In genomic region chr18:9612989-9613388, GRCh38 we compare ENCODE assay signal across 9 cellular contexts. TPM values are rescaled to one million over a fixed set of nuclear protein-coding genes. Genes with fewer than 3 reads are reported as not detected.
DNase-seq lines count a peak whose midpoint lies in the region; ATAC-seq, FAIRE-seq and TF ChIP-seq lines count a peak whose summit lies in the region.
"Had no signal": no experiment of that assay in that cellular context is flagged by ENCODE, and none has a peak within 500 bp of the region (broad histone marks: within the 10 kb centered on the region; RNA-seq: fewer than 3 reads in every experiment).

No MANE protein-coding gene starts in this region.

- H3K9me3 Mint-ChIP-seq in astrocyte (ENCODE audit: unreplicated experiment): no peaks in the 10 kb centered on the region

- peaks cover 70% of the 10 kb centered on the region for H3K79me2 ChIP-seq in astrocyte (ENCODE audit: insufficient read depth, low read length)

- no peak overlapping the region for H3K18ac ChIP-seq in mesenchymal stem cell (ENCODE audit: low read depth in 1 of 2, low read length in 2 of 2)

- H3K36me3 Mint-ChIP-seq in astrocyte (ENCODE audit: low read depth, unreplicated experiment): peaks cover 7% of the 10 kb centered on the region

- H3K9me3 ChIP-seq in HEK293 (ENCODE audit: control insufficient read depth, insufficient read depth, low read depth, low read length) (no peaks in the 10 kb centered on the region), astrocyte (ENCODE audit: insufficient read depth, low read depth, low read length) (no peaks in the 10 kb centered on the region), mesenchymal stem cell (ENCODE audit: control insufficient read depth, low read length) (no peaks in the 10 kb centered on the region)

- H3K36me3 ChIP-seq in HEK293 (ENCODE audit: control insufficient read depth in 2 of 2, insufficient read depth in 1 of 2, low read length in 2 of 2): peaks cover 4 to 15% of the 10 kb centered on the region in 2 experiments
- peaks cover 6% of the 10 kb centered on the region for H3K36me3 ChIP-seq in astrocyte (ENCODE audit: insufficient read depth, low read length)
- H3K36me3 ChIP-seq in mesenchymal stem cell (ENCODE audit: control insufficient read depth in 1 of 2, insufficient read depth in 2 of 2, low read depth in 1 of 2, low read length in 2 of 2): peaks cover 0 to 12% of the 10 kb centered on the region in 2 experiments

- peaks cover 46% of the 10 kb centered on the region for H3K4me1 Mint-ChIP-seq in astrocyte (ENCODE audit: low read depth, unreplicated experiment)

- no peaks in the 10 kb centered on the region for H3K27me3 Mint-ChIP-seq in astrocyte (ENCODE audit: low read depth, unreplicated experiment)

- no peak overlapping the region for H4K91ac ChIP-seq in mesenchymal stem cell (ENCODE audit: low read length)

- no peak overlapping the region for H2BK5ac ChIP-seq in mesenchymal stem cell (ENCODE audit: low read depth, low read length, poor library complexity, severe bottlenecking)

- POLR2A ChIA-PET in HEK293 (lab: Yijun Ruan, JAX): interaction anchor here (0.6 kb wide), 1 partner anchor 201 kb away, joined by 3 read pairs; no protein-coding TSS in a partner anchor

- H3K27me3 ChIP-seq in astrocyte (ENCODE audit: insufficient read depth, low read length) (no peaks in the 10 kb centered on the region), mesenchymal stem cell (ENCODE audit: control insufficient read depth in 1 of 2, insufficient read depth in 1 of 2, low read length in 2 of 2) (no peaks in the 10 kb centered on the region)

- peaks cover 12% of the 10 kb centered on the region for H3K4me1 ChIP-seq in HEK293 (ENCODE audit: control insufficient read depth, insufficient read depth, low read length)
- H3K4me1 ChIP-seq in astrocyte (ENCODE audit: insufficient read depth, low read length): peaks cover 26% of the 10 kb centered on the region
- H3K4me1 ChIP-seq in mesenchymal stem cell (ENCODE audit: control insufficient read depth, insufficient read depth, low read depth, low read length): peaks cover 7% of the 10 kb centered on the region

- H3K9ac ChIP-seq in astrocyte (ENCODE audit: low read length) (peak overlapping the region; percentile 94), mesenchymal stem cell (ENCODE audit: low read length) (peak overlapping the region; percentile 95)

- H3K4me2 ChIP-seq in astrocyte (ENCODE audit: low read length) (peak overlapping the region; percentile 86), mesenchymal stem cell (ENCODE audit: low read length, poor library complexity, severe bottlenecking) (peak overlapping the region; percentile 74)

- CTCF ChIA-PET in HEK293 (lab: Yijun Ruan, JAX): interaction anchor here (0.7 to 1.7 kb wide), 10 partner anchors 10 to 70 kb away, joined by 3 to 11 read pairs (median 4); no protein-coding TSS in a partner anchor

- peak overlapping the region; percentile 72 for H3K4me3 ChIP-seq in HEK293 (ENCODE audit: low read depth, low read length)
- peak overlapping the region; percentile 74 for H3K4me3 ChIP-seq in astrocyte (ENCODE audit: insufficient read depth, low read depth, low read length)
- peak overlapping the region in 1 of 2 experiments; percentile 88 for H3K4me3 ChIP-seq in mesenchymal stem cell (ENCODE audit: insufficient read depth in 1 of 2, low read depth in 1 of 2, low read length in 2 of 2)

- H2BK12ac ChIP-seq in mesenchymal stem cell (ENCODE audit: low read length in 2 of 2): no peak overlapping the region

- no peak overlapping the region for H4K8ac ChIP-seq in mesenchymal stem cell (ENCODE audit: low read length)

- H2AFZ ChIP-seq in astrocyte (ENCODE audit: low read depth, low read length) (no peak overlapping the region), mesenchymal stem cell (ENCODE audit: low read depth, low read length) (no peak overlapping the region)

- no peak for ATAC-seq in left lobe of liver

- H3K4ac ChIP-seq in mesenchymal stem cell (ENCODE audit: low read depth in 1 of 2, low read length in 2 of 2): no peak overlapping the region

- peak overlapping the region; percentile 64; the same call in 1 of the 2 replicates for H3K27ac ChIP-seq in 22Rv1
- H3K27ac ChIP-seq in HEK293 (ENCODE audit: extremely low read depth, low read depth, low read length): no peak overlapping the region
- H3K27ac ChIP-seq in astrocyte (ENCODE audit: low read depth, low read length): peak overlapping the region; percentile 87
- no peak overlapping the region for H3K27ac ChIP-seq in mesenchymal stem cell (ENCODE audit: low read length, poor library complexity, severe bottlenecking)

- H3K23ac ChIP-seq in mesenchymal stem cell (ENCODE audit: low read length in 2 of 2): no peak overlapping the region

- no peak overlapping the region for H3K14ac ChIP-seq in mesenchymal stem cell (ENCODE audit: low read length in 2 of 2)

- FAIRE-seq in astrocyte (lab: Jason Lieb, UNC): no peak
- FAIRE-seq: GM18507 had no signal

- H2BK120ac ChIP-seq in mesenchymal stem cell (ENCODE audit: low read depth, low read length): no peak overlapping the region

- WGBS in mesenchymal stem cell: 43% methylated on average over 3 of the region's 4 CpGs

- peak overlapping the region; percentile 87 for H3K27ac Mint-ChIP-seq in astrocyte (ENCODE audit: unreplicated experiment)

- TF ChIP-seq CTCF in 22Rv1 (IDR thresholded peaks at IDR 0.05) (no peak), HEK293 (tag by site-specific recombination; IDR thresholded peaks at IDR 0.05) (no peak), astrocyte (IDR thresholded peaks at IDR 0.05; ENCODE audit: insufficient read depth, low read depth, low read length) (no peak)

- H3K4me3 Mint-ChIP-seq in astrocyte (ENCODE audit: unreplicated experiment): peak overlapping the region; percentile 94

- H4K20me1 ChIP-seq in astrocyte (ENCODE audit: insufficient read depth, low read length): peaks cover 49% of the 10 kb centered on the region

- DNase-seq in astrocyte (ENCODE audit: low read depth) (no peak), mesenchymal stem cell (no peak), left lobe of liver (ENCODE audit: low spot score) (no peak), GDM1 (lab: John Stamatoyannopoulos, UW) (no peak), NCI-H2227 treated with DMSO at 0.1 percent for 48 hours (lab: John Stamatoyannopoulos, UW) (no peak), NOMO-1 (lab: John Stamatoyannopoulos, UW; ENCODE audit: unreplicated experiment in 2 of 2) (no peak)

- no peaks in the 10 kb centered on the region for H3K79me1 ChIP-seq in mesenchymal stem cell (replicated peaks; ENCODE audit: low read length, poor library complexity, severe bottlenecking)

- no peak overlapping the region for H2AK5ac ChIP-seq in mesenchymal stem cell (ENCODE audit: low read length, severe bottlenecking)

- no peak overlapping the region for H2BK15ac ChIP-seq in mesenchymal stem cell (ENCODE audit: low read depth, poor library complexity, severe bottlenecking)

TF ChIP-seq in HEK293, 187 proteins besides CTCF, POLR2A, EP300 and RAD21:
- no peak for TF ChIP-seq ZNF341 (tag by site-specific recombination; IDR thresholded peaks at IDR 0.05; ENCODE audit: low read depth)
- TF ChIP-seq, protein P1, sequence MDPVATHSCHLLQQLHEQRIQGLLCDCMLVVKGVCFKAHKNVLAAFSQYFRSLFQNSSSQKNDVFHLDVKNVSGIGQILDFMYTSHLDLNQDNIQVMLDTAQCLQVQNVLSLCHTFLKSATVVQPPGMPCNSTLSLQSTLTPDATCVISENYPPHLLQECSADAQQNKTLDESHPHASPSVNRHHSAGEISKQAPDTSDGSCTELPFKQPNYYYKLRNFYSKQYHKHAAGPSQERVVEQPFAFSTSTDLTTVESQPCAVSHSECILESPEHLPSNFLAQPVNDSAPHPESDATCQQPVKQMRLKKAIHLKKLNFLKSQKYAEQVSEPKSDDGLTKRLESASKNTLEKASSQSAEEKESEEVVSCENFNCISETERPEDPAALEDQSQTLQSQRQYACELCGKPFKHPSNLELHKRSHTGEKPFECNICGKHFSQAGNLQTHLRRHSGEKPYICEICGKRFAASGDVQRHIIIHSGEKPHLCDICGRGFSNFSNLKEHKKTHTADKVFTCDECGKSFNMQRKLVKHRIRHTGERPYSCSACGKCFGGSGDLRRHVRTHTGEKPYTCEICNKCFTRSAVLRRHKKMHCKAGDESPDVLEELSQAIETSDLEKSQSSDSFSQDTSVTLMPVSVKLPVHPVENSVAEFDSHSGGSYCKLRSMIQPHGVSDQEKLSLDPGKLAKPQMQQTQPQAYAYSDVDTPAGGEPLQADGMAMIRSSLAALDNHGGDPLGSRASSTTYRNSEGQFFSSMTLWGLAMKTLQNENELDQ (tag by site-specific recombination; IDR thresholded peaks at IDR 0.05; ENCODE audit: low read depth): no peak
- TF ChIP-seq, protein P2, sequence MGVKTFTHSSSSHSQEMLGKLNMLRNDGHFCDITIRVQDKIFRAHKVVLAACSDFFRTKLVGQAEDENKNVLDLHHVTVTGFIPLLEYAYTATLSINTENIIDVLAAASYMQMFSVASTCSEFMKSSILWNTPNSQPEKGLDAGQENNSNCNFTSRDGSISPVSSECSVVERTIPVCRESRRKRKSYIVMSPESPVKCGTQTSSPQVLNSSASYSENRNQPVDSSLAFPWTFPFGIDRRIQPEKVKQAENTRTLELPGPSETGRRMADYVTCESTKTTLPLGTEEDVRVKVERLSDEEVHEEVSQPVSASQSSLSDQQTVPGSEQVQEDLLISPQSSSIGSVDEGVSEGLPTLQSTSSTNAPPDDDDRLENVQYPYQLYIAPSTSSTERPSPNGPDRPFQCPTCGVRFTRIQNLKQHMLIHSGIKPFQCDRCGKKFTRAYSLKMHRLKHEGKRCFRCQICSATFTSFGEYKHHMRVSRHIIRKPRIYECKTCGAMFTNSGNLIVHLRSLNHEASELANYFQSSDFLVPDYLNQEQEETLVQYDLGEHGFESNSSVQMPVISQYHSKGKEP (tag by site-specific recombination; IDR thresholded peaks at IDR 0.05): no peak
- TF ChIP-seq ZNF658 (tag by site-specific recombination; IDR thresholded peaks at IDR 0.05): no peak
- TF ChIP-seq ZNF747 (tag by site-specific recombination; IDR thresholded peaks at IDR 0.05): no peak
- TF ChIP-seq SP3 (tag by site-specific recombination; IDR thresholded peaks at IDR 0.05): no peak
- no peak for TF ChIP-seq ZNF560 (tag by site-specific recombination; IDR thresholded peaks at IDR 0.05; ENCODE audit: borderline replicate concordance)

RNA-seq across cellular contexts. Expression of gene PPP4R1, which starts 1.4 kb away (rescaled TPM):
- total RNA-seq in astrocyte: 131 and 132 TPM in 2 replicates
- 61.2 TPM for polyA plus RNA-seq in mesenchymal stem cell (2013, experiment 1 of 2)
- 58.8 TPM for polyA plus RNA-seq in mesenchymal stem cell (2013, experiment 2 of 2)
- 20.1 TPM for total RNA-seq in left lobe of liver

Comparison
In these comparisons a context has a peak if more than half of its experiments do, and no peak if none do; other contexts are left out.
1. H3K27ac ChIP-seq: peak in 22Rv1 (single experiment) and astrocyte (single experiment); none in HEK293 (single experiment) and mesenchymal stem cell (single experiment).